Comparison of ENCODE assay signal across 16 cellular contexts in the genomic region with DNA sequence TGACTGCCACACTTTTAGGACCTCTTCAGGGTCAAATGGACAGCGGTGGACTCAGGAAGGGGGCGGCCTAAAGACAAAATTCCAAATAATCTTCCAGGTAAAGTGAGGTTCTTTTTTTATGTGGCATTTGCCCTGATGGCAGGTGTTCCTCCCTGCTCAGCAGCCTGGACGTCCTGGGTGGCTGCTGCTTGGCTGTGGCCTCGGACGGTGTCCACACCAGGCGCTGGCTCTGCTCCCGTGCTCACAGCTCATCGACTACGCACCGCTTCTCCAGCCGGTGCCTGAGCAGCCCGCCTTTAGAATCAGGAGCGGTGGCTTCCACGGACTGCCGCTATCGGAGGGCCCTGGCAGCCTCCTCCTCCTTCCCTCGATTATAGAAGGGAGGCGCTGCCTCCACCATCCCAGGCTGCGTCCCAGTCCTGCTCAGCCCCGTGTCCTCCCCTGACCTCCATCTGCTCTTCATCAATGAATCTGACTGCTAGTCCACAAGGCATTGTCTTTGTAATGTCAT.
"Had no signal": no experiment of that assay in that cellular context is flagged by ENCODE, and none has a peak within 500 bp of the region (broad histone marks: within the 10 kb centered on the region; RNA-seq: fewer than 3 reads in every experiment).

No MANE protein-coding gene starts in this region.

- H3K36me3 Mint-ChIP-seq: naive B cell had no signal

- H3K27ac ChIP-seq: pancreas had no signal

- H3K9me3 Mint-ChIP-seq: activated CD4-positive, alpha-beta T cell treated with anti-CD3 and anti-CD28 coated beads, Interleukin-2, amount 10 ng/mL, durations not matched to agents 7 days and 5 days; activated T-helper 17 cell treated with anti-CD3 and anti-CD28 coated beads, Interleukin-2, amount 50 U/mL, for 72 hours had no signal

- H3K27me3 ChIP-seq: dorsolateral prefrontal cortex, pancreas, upper lobe of left lung had no signal

- DNase-seq: activated CD4-positive, alpha-beta T cell treated with anti-CD3 and anti-CD28 coated beads, Interleukin-2, amount 10 ng/mL, durations not matched to agents 7 days and 5 days; activated naive CD4-positive, alpha-beta T cell treated with Interleukin-2 at 50 U/mL for 16 hours; activated naive CD8-positive, alpha-beta T cell treated with anti-CD3 and anti-CD28 coated beads, Interleukin-2, amount 50 U/mL, for 24 hours; hypothalamus; kidney glomerular epithelial cell; naive B cell; pancreas; retina; small intestine; stimulated activated naive CD8-positive, alpha-beta T cell treated with anti-CD3 and anti-CD28 coated beads, Interleukin-15, Interleukin-2, amounts not matched to agents 100 U/mL and 50 U/mL, for 24 hours; upper lobe of left lung had no signal

- H3K4me3 ChIP-seq: dorsolateral prefrontal cortex, lung, pancreas, upper lobe of left lung had no signal

- FAIRE-seq: astrocyte, bronchial epithelial cell, pancreas, small intestine had no signal

- H3K4me3 Mint-ChIP-seq: activated CD4-positive, alpha-beta T cell treated with anti-CD3 and anti-CD28 coated beads, Interleukin-2, amount 10 ng/mL, durations not matched to agents 7 days and 5 days; activated naive CD8-positive, alpha-beta T cell treated with anti-CD3 and anti-CD28 coated beads, Interleukin-2, amount 50 U/mL, for 24 hours; activated T-helper 17 cell treated with anti-CD3 and anti-CD28 coated beads, Interleukin-2, amount 50 U/mL, for 72 hours; naive B cell had no signal

- H3K9me3 ChIP-seq: pancreas, upper lobe of left lung had no signal

- ATAC-seq: activated naive CD8-positive, alpha-beta T cell treated with anti-CD3 and anti-CD28 coated beads, Interleukin-2, amount 50 U/mL, for 24 hours; pancreas had no signal

- H3K36me3 ChIP-seq: pancreas, upper lobe of left lung had no signal

- H3K27ac Mint-ChIP-seq: activated CD4-positive, alpha-beta T cell treated with anti-CD3 and anti-CD28 coated beads, Interleukin-2, amount 10 ng/mL, durations not matched to agents 7 days and 5 days; activated naive CD8-positive, alpha-beta T cell treated with anti-CD3 and anti-CD28 coated beads, Interleukin-2, amount 50 U/mL, for 24 hours; activated T-helper 17 cell treated with anti-CD3 and anti-CD28 coated beads, Interleukin-2, amount 50 U/mL, for 72 hours had no signal
